ENCODE assay signal across 8 cellular contexts in genomic region chr7:55572378-55573233, GRCh38. TPM values are rescaled to one million over a fixed set of nuclear protein-coding genes. Genes with fewer than 3 reads are reported as not detected.
DNase-seq lines count a peak whose midpoint lies in the region; ATAC-seq and TF ChIP-seq lines count a peak whose summit lies in the region.

A gene with protein sequence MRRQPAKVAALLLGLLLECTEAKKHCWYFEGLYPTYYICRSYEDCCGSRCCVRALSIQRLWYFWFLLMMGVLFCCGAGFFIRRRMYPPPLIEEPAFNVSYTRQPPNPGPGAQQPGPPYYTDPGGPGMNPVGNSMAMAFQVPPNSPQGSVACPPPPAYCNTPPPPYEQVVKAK (minus strand): TSS chr7:55572502. CDS start chr7:55572324, 178 bp downstream.

- CTCF ChIA-PET in A673 (lab: Charles Lee) = no interaction called here

- no TSS peak for BruUV-seq in A673 (replicated peaks; lab: Mats Ljungman, UMichigan)

- H3K4me1 ChIP-seq in A673 (ENCODE audit: insufficient read depth, low read length, poor library complexity, severe bottlenecking) = peaks cover 15% of the 10 kb centered on the region

- POLR2A ChIA-PET in A673 (lab: Charles Lee; ENCODE audit: low non-redundant PET) = no interaction called here

- H3K4me3 ChIP-seq in A673 (ENCODE audit: low read depth, low read length, poor library complexity, severe bottlenecking) (peak within 1 kb of the TSS; percentile 99), coronary artery (peak within 1 kb of the TSS; percentile 84)

- intact Hi-C loops in A673 (cut with micrococcal nuclease; ENCODE audit: unreplicated experiment) = no loop called here

- H3K27ac ChIP-seq in A673 (ENCODE audit: low read depth, low read length, poor library complexity, severe bottlenecking) (peak within 1 kb of the TSS; percentile 70), coronary artery (peak within 1 kb of the TSS; percentile 84 to 95)

- DNase-seq in A673 (ENCODE audit: low spot score) = peak; percentile 86
- peak; percentile 86 for DNase-seq in NCI-H2227 (lab: John Stamatoyannopoulos, UW; ENCODE audit: unreplicated experiment)
- DNase-seq in activated CD4-positive, alpha-beta T cell treated with anti-CD3 and anti-CD28 coated beads for 4 hours = peak; percentile 52 to 54
- DNase-seq in coronary artery (ENCODE audit: low spot score) = peak; percentile 79
- peak; percentile 81 for DNase-seq in kidney tubule cell (ENCODE audit: low spot score)
- peak; percentile 13 to 27 for DNase-seq in stimulated activated CD4-positive, alpha-beta T cell treated with anti-CD3 and anti-CD28 coated beads, Interleukin-1b, Interleukin-23, amount 100 ng/mL, for 1 hour (ENCODE audit: low read depth in 2 of 2)

- H3K9me3 ChIP-seq in A673 (ENCODE audit: low read depth, low read length, poor library complexity, severe bottlenecking) = no peaks in the 10 kb centered on the region

- no peaks in the 10 kb centered on the region for H3K27me3 ChIP-seq in A673 (replicated peaks; ENCODE audit: insufficient read depth, low read depth, low read length, poor library complexity)

- TF ChIP-seq POLR2A in GM18526 (IDR thresholded peaks at IDR 0.05; ENCODE audit: extremely low read depth, insufficient read length) = peak; percentile 17

- TF ChIP-seq CTCF in A673 (conservative IDR thresholded peaks at IDR 0.05; ENCODE audit: low read depth, low read length) (no peak), coronary artery (IDR thresholded peaks at IDR 0.05) (no peak)

- no peaks in the 10 kb centered on the region for H3K36me3 ChIP-seq in A673 (ENCODE audit: insufficient read depth, low read length, poor library complexity, severe bottlenecking)

- peak; percentile 51 for ATAC-seq in HG03039 (IDR thresholded peaks at IDR 0.05; ENCODE audit: unreplicated experiment)

RNA-seq across cellular contexts. Expression of the gene that starts here (rescaled TPM):
- 44.8 and 49.6 TPM in 2 replicates for total RNA-seq in A673 (2021)

Comparison
In these comparisons a context has a peak if more than half of its experiments do, and no peak if none do; other contexts are left out.
1. Peak in every context shown above with its lines: DNase-seq, ATAC-seq, H3K4me3 ChIP-seq and H3K27ac ChIP-seq.
2. DNase-seq: peak in every context shown above with its lines; median percentile 86 in A673; 86 in NCI-H2227; 81 in kidney tubule cell; 79 in coronary artery; 53 in activated CD4-positive, alpha-beta T cell treated with anti-CD3 and anti-CD28 coated beads for 4 hours; 20 in stimulated activated CD4-positive, alpha-beta T cell treated with anti-CD3 and anti-CD28 coated beads, Interleukin-1b, Interleukin-23, amount 100 ng/mL, for 1 hour.